10 cellular contexts compared by ENCODE assay signal in genomic region chr7:140623995-140624902, GRCh38. TPM values are rescaled to one million over a fixed set of nuclear protein-coding genes. Genes with fewer than 3 reads are reported as not detected.
DNase-seq lines count a peak whose midpoint lies in the region; TF ChIP-seq lines count a peak whose summit lies in the region.
"Had no signal": no experiment of that assay in that cellular context is flagged by ENCODE, and none has a peak within 500 bp of the region (broad histone marks: within the 10 kb centered on the region; RNA-seq: fewer than 3 reads in every experiment).

No MANE protein-coding gene starts in this region.

- no peak for TF ChIP-seq CTCF in OCI-LY7 (conservative IDR thresholded peaks at IDR 0.05; ENCODE audit: low read length)

- H3K27me3 ChIP-seq in adipocyte (replicated peaks; ENCODE audit: control insufficient read depth, insufficient read depth, low read length) = no peaks in the 10 kb centered on the region
- peaks cover 0 to 7% (median 0%) of the 10 kb centered on the region in 3 donors for H3K27me3 ChIP-seq in skeletal muscle tissue (ENCODE audit: control insufficient read depth in 3 of 3, insufficient read depth in 3 of 3, low read length in 3 of 3)

- peak overlapping the region; percentile 79 for H3K27ac ChIP-seq in skeletal muscle tissue (ENCODE audit: low read depth, low read length)
- no peak overlapping the region for H3K27ac ChIP-seq in OCI-LY7 (ENCODE audit: low read depth, low read length, poor library complexity, severe bottlenecking)

- no peak for DNase-seq in adipocyte (ENCODE audit: low read depth)
- peak; percentile 37 for DNase-seq in iPS-NIHi11 (ENCODE audit: low spot score)
- no peak for DNase-seq in OCI-LY7 (ENCODE audit: low spot score)
- no peak for DNase-seq in hippocampal formation (lab: John Stamatoyannopoulos, UW)
- no peak for DNase-seq in midbrain (lab: John Stamatoyannopoulos, UW)
- DNase-seq in 8988T = no peak

- H3K79me2 ChIP-seq in OCI-LY7 (ENCODE audit: insufficient read depth, low read depth, low read length) = no peaks in the 10 kb centered on the region

- peak; percentile 14; the same call in 1 of the 2 replicates for TF ChIP-seq RAD21 in Ishikawa (IDR thresholded peaks at IDR 0.05; ENCODE audit: low read depth)

- TF ChIP-seq EP300 in Ishikawa (IDR thresholded peaks at IDR 0.05; ENCODE audit: borderline replicate concordance) = no peak

- no peak overlapping the region for H2AFZ ChIP-seq in OCI-LY7 (ENCODE audit: low read length)

- BruUV-seq in OCI-LY7 (replicated peaks; lab: Mats Ljungman, UMichigan) = no TSS peak

- H3K4me3 ChIP-seq in adipocyte (ENCODE audit: low read length) (no peak overlapping the region), skeletal muscle tissue (ENCODE audit: low read length in 3 of 3) (no peak overlapping the region), OCI-LY7 (ENCODE audit: low read depth, low read length, poor library complexity, severe bottlenecking) (no peak overlapping the region)
- H3K4me3 ChIP-seq: GM12878 had no signal

- POLR2A ChIA-PET in OCI-LY7 (lab: Charles Lee) = no interaction called here

- CTCF ChIA-PET in OCI-LY7 (lab: Charles Lee; ENCODE audit: unreplicated experiment) = no interaction called here

- H3K9me2 ChIP-seq in OCI-LY7 (ENCODE audit: insufficient read depth, low read length) = no peaks in the 10 kb centered on the region

- H3K4me1 ChIP-seq in adipocyte (ENCODE audit: control insufficient read depth, insufficient read depth, low read length) = peaks cover 55% of the 10 kb centered on the region
- H3K4me1 ChIP-seq in skeletal muscle tissue (ENCODE audit: control insufficient read depth in 3 of 3, insufficient read depth in 3 of 3, low read length in 3 of 3) = peaks cover 9 to 15% (median 14%) of the 10 kb centered on the region in 3 donors
- H3K4me1 ChIP-seq in OCI-LY7 (ENCODE audit: insufficient read depth, low read length, poor library complexity, severe bottlenecking) = no peaks in the 10 kb centered on the region

- peak overlapping the region; percentile 12 for H3K9ac ChIP-seq in adipocyte (ENCODE audit: low read length)
- H3K9ac ChIP-seq in skeletal muscle tissue (ENCODE audit: low read depth in 1 of 3, low read length in 3 of 3) = no peak overlapping the region

- no peaks in the 10 kb centered on the region for H4K20me1 ChIP-seq in OCI-LY7 (ENCODE audit: insufficient read depth, low read length)

- H3K36me3 ChIP-seq in adipocyte (ENCODE audit: control insufficient read depth, insufficient read depth, low read length, severe bottlenecking) (no peaks in the 10 kb centered on the region), skeletal muscle tissue (ENCODE audit: control insufficient read depth in 3 of 3, insufficient read depth in 3 of 3, low read length in 3 of 3) (no peaks in the 10 kb centered on the region), OCI-LY7 (ENCODE audit: insufficient read depth, low read length) (no peaks in the 10 kb centered on the region)

- H3K4me2 ChIP-seq in OCI-LY7 (ENCODE audit: low read length) = no peak overlapping the region

- intact Hi-C loops in OCI-LY7 (cut with micrococcal nuclease; ENCODE audit: unreplicated experiment) = no loop called here

- no peaks in the 10 kb centered on the region for H3K9me3 ChIP-seq in adipocyte (ENCODE audit: control insufficient read depth, low read length)
- no peaks in the 10 kb centered on the region for H3K9me3 ChIP-seq in skeletal muscle tissue (ENCODE audit: control insufficient read depth in 3 of 3, low read length in 3 of 3)
- H3K9me3 ChIP-seq in OCI-LY7 (ENCODE audit: low read length) = no peaks in the 10 kb centered on the region

TF ChIP-seq in Ishikawa, 13 proteins besides CTCF, POLR2A, EP300 and RAD21:
- TF ChIP-seq EGR1 (IDR thresholded peaks at IDR 0.05) = no peak
- TF ChIP-seq, protein P1, sequence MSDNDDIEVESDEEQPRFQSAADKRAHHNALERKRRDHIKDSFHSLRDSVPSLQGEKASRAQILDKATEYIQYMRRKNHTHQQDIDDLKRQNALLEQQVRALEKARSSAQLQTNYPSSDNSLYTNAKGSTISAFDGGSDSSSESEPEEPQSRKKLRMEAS (IDR thresholded peaks at IDR 0.05) = no peak
- TF ChIP-seq, protein P2, sequence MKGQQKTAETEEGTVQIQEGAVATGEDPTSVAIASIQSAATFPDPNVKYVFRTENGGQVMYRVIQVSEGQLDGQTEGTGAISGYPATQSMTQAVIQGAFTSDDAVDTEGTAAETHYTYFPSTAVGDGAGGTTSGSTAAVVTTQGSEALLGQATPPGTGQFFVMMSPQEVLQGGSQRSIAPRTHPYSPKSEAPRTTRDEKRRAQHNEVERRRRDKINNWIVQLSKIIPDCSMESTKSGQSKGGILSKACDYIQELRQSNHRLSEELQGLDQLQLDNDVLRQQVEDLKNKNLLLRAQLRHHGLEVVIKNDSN (IDR thresholded peaks at IDR 0.05) = no peak
- TF ChIP-seq TEAD4 (IDR thresholded peaks at IDR 0.05) = no peak
- TF ChIP-seq, protein P3, sequence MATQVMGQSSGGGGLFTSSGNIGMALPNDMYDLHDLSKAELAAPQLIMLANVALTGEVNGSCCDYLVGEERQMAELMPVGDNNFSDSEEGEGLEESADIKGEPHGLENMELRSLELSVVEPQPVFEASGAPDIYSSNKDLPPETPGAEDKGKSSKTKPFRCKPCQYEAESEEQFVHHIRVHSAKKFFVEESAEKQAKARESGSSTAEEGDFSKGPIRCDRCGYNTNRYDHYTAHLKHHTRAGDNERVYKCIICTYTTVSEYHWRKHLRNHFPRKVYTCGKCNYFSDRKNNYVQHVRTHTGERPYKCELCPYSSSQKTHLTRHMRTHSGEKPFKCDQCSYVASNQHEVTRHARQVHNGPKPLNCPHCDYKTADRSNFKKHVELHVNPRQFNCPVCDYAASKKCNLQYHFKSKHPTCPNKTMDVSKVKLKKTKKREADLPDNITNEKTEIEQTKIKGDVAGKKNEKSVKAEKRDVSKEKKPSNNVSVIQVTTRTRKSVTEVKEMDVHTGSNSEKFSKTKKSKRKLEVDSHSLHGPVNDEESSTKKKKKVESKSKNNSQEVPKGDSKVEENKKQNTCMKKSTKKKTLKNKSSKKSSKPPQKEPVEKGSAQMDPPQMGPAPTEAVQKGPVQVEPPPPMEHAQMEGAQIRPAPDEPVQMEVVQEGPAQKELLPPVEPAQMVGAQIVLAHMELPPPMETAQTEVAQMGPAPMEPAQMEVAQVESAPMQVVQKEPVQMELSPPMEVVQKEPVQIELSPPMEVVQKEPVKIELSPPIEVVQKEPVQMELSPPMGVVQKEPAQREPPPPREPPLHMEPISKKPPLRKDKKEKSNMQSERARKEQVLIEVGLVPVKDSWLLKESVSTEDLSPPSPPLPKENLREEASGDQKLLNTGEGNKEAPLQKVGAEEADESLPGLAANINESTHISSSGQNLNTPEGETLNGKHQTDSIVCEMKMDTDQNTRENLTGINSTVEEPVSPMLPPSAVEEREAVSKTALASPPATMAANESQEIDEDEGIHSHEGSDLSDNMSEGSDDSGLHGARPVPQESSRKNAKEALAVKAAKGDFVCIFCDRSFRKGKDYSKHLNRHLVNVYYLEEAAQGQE (IDR thresholded peaks at IDR 0.05; ENCODE audit: low read depth) = no peak
- no peak for TF ChIP-seq NFIC (IDR thresholded peaks at IDR 0.05)
- TF ChIP-seq CEBPB (IDR thresholded peaks at IDR 0.05) = no peak
- no peak for TF ChIP-seq TCF12 (IDR thresholded peaks at IDR 0.05; ENCODE audit: low read depth)
- no peak for TF ChIP-seq CREB1 (IDR thresholded peaks at IDR 0.05; ENCODE audit: low read depth)
- TF ChIP-seq FOXM1 (IDR thresholded peaks at IDR 0.05; ENCODE audit: borderline replicate concordance, low read depth) = no peak
- no peak for TF ChIP-seq TAF1 (IDR thresholded peaks at IDR 0.05; ENCODE audit: low read depth)
- TF ChIP-seq ZBTB7A (IDR thresholded peaks at IDR 0.05; ENCODE audit: low read depth) = no peak
- TF ChIP-seq YY1 (IDR thresholded peaks at IDR 0.05; ENCODE audit: low read depth) = no peak

RNA-seq across cellular contexts. Expression of gene DENND2A, which starts 16.4 kb away (rescaled TPM):
- 32.4 TPM for total RNA-seq in skeletal muscle tissue
- 0.35 and 0.59 TPM in 2 replicates for total RNA-seq in OCI-LY7 (2014; rRNA removed; shearing (Covaris generic))
- 0.13 TPM in 1 of 2 replicates, not detected in the other for total RNA-seq in OCI-LY7 (2022)
- total RNA-seq: activated CD8-positive, alpha-beta memory T cell treated with anti-CD3 and anti-CD28 coated beads for 36 hours; GM12878 had no signal

RNA-seq across cellular contexts. Expression of gene ADCK2, which starts 48.5 kb away (rescaled TPM):
- 15.1 TPM for total RNA-seq in skeletal muscle tissue
- 56.9 and 60.2 TPM in 2 replicates for total RNA-seq in OCI-LY7 (2014; rRNA removed; shearing (Covaris generic))
- 41.1 and 45.8 TPM in 2 replicates for total RNA-seq in OCI-LY7 (2022)

Comparison
In these comparisons a context has a peak if more than half of its experiments do, and no peak if none do; other contexts are left out.
1. RNA of gene DENND2A, which starts 16.4 kb away (total RNA-seq): 32.4 TPM in skeletal muscle tissue (single experiment); 0.13 to 0.59 TPM in OCI-LY7; every median in the first group is over 10 times any median in the second.